17 cellular contexts compared by ENCODE assay signal in genomic region chr13:80400834-80401450, GRCh38.
DNase-seq lines count a peak whose midpoint lies in the region; ATAC-seq and TF ChIP-seq lines count a peak whose summit lies in the region.
"Had no signal": no experiment of that assay in that cellular context is flagged by ENCODE, and none has a peak within 500 bp of the region (broad histone marks: within the 10 kb centered on the region; RNA-seq: fewer than 3 reads in every experiment).

No MANE protein-coding gene starts in this region.

- peaks cover 5 to 11% of the 10 kb centered on the region in 2 donors for H3K9me3 Mint-ChIP-seq in natural killer cell

- peaks cover 53 to 56% of the 10 kb centered on the region in 2 donors for H3K4me1 Mint-ChIP-seq in natural killer cell

- H3K27me3 Mint-ChIP-seq in natural killer cell (ENCODE audit: low read depth in 2 of 2), result peaks cover 30 to 36% of the 10 kb centered on the region in 2 donors

- peak overlapping the region; percentile 27 to 52 for H3K27ac Mint-ChIP-seq in natural killer cell

- H3K36me3 Mint-ChIP-seq in natural killer cell, result peaks cover 20% of the 10 kb centered on the region

- peak overlapping the region; percentile 79 for H3K4me3 Mint-ChIP-seq in natural killer cell

- intact Hi-C loops in natural killer cell (cut with micrococcal nuclease), result no loop called here
- intact Hi-C loops in left cardiac atrium (cut with DNase I), result no loop called here

- peak; percentile 68 for DNase-seq in SIG-M5 treated with dmso at 0.1 percent for 504 hours (lab: John Stamatoyannopoulos, UW; ENCODE audit: unreplicated experiment)
- DNase-seq in SIG-M5 (lab: John Stamatoyannopoulos, UW), result no peak
- peak; percentile 86 for DNase-seq in MV-4-11 (lab: John Stamatoyannopoulos, UW)
- no peak for DNase-seq in natural killer cell
- DNase-seq in left cardiac atrium, result no peak
- DNase-seq in T1000 (lab: John Stamatoyannopoulos, UW), result no peak
- DNase-seq: activated CD4-positive, CD25-positive, alpha-beta regulatory T cell; activated naive CD4-positive, alpha-beta T cell treated with anti-CD3 and anti-CD28 coated beads, Interleukin-2, amount 50 U/mL, for 16 hours; GM23248; islet precursor cell; MM.1S; NCI-H774; right cardiac atrium; stimulated activated CD8-positive, alpha-beta memory T cell treated with anti-CD3 and anti-CD28 coated beads, Interleukin-4, amount 100 ng/mL, for 48 hours; upper lobe of left lung had no signal

- no peak for TF ChIP-seq CTCF in natural killer cell (IDR thresholded peaks at IDR 0.05)

- ATAC-seq in GM19463 (IDR thresholded peaks at IDR 0.05; ENCODE audit: unreplicated experiment) (peak; percentile 30), natural killer cell (no peak), left cardiac atrium (no peak), GM18873 (IDR thresholded peaks at IDR 0.05; ENCODE audit: low FRiP score, unreplicated experiment) (no peak)
- ATAC-seq: right cardiac atrium had no signal

Comparison
In these comparisons a context has a peak if more than half of its experiments do, and no peak if none do; other contexts are left out.
1. DNase-seq: peak in SIG-M5 treated with dmso at 0.1 percent for 504 hours (single experiment) and MV-4-11 (single experiment); none in SIG-M5 (single experiment), natural killer cell (single experiment), left cardiac atrium (single experiment) and T1000 (single experiment).